ENCODE assay signal across 1 cellular context in genomic region chr1:54159733-54160316, GRCh38.
TF ChIP-seq lines count a peak whose summit lies in the region.

No MANE protein-coding gene starts in this region.

TF ChIP-seq in H1, 55 proteins besides CTCF, POLR2A, EP300 and RAD21:
- TF ChIP-seq HDAC6 (IDR thresholded peaks at IDR 0.05; ENCODE audit: low read depth, low read length) (no peak), CTBP2 (IDR thresholded peaks at IDR 0.05; ENCODE audit: borderline replicate concordance, insufficient read depth, insufficient read length, low read length) (no peak), BCL11A (IDR thresholded peaks at IDR 0.05; ENCODE audit: low read depth in 2 of 2, low read length in 2 of 2) (no peak), USF2 (IDR thresholded peaks at IDR 0.05; ENCODE audit: low read length) (no peak), SIX5 (IDR thresholded peaks at IDR 0.05; ENCODE audit: low read depth, low read length) (no peak), JUND (IDR thresholded peaks at IDR 0.05; ENCODE audit: low read length) (no peak), SRF (IDR thresholded peaks at IDR 0.05; ENCODE audit: low read depth, low read length) (no peak), SP4 (IDR thresholded peaks at IDR 0.05; ENCODE audit: low read length) (no peak), RBBP5 (IDR thresholded peaks at IDR 0.05; ENCODE audit: borderline replicate concordance, low read depth, low read length) (no peak), PHF8 (conservative IDR thresholded peaks at IDR 0.05; ENCODE audit: low read depth, low read length) (no peak), GABPA (IDR thresholded peaks at IDR 0.05; ENCODE audit: borderline replicate concordance, insufficient read depth, low read length) (no peak), CEBPB (IDR thresholded peaks at IDR 0.05; ENCODE audit: low read depth, low read length) (no peak), YY1 (IDR thresholded peaks at IDR 0.05; ENCODE audit: low read depth, low read length) (no peak), CREB1 (IDR thresholded peaks at IDR 0.05) (no peak), NANOG (IDR thresholded peaks at IDR 0.05; ENCODE audit: insufficient read depth, low read depth, low read length, poor library complexity, severe bottlenecking) (no peak), SP1 (IDR thresholded peaks at IDR 0.05; ENCODE audit: low read depth, low read length) (no peak)
